1 cellular context compared by ENCODE assay signal in the genomic region with DNA sequence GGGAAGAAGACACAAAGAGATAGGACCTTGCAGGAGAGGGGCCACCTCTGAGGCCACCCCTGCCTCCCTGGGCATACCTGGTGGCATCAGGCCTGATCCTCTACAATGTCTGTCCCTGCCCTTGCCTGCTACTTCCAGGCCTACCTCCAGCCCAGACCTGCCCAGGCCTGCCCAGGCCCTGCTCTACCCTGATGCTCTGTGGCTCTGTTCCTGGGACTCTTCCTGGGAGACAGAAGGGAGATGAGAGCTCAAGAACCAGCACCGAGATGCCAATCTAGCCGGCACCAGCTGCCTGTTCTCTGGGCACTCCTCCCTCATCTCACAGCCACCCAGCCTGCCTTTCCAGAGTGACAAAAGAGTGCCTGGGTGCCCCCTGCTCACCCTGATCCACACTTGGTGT.
TF ChIP-seq lines count a peak whose summit lies in the region.

No MANE protein-coding gene starts in this region.

TF ChIP-seq in IMR-90, 13 proteins besides CTCF, POLR2A, EP300 and RAD21 (continued from another document):
- TF ChIP-seq, protein P1, sequence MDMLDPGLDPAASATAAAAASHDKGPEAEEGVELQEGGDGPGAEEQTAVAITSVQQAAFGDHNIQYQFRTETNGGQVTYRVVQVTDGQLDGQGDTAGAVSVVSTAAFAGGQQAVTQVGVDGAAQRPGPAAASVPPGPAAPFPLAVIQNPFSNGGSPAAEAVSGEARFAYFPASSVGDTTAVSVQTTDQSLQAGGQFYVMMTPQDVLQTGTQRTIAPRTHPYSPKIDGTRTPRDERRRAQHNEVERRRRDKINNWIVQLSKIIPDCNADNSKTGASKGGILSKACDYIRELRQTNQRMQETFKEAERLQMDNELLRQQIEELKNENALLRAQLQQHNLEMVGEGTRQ (IDR thresholded peaks at IDR 0.05; ENCODE audit: low read depth, low read length) = no peak
- no peak for TF ChIP-seq MXI1 (IDR thresholded peaks at IDR 0.05; ENCODE audit: borderline replicate concordance, low read depth, low read length)
- TF ChIP-seq, protein P2, sequence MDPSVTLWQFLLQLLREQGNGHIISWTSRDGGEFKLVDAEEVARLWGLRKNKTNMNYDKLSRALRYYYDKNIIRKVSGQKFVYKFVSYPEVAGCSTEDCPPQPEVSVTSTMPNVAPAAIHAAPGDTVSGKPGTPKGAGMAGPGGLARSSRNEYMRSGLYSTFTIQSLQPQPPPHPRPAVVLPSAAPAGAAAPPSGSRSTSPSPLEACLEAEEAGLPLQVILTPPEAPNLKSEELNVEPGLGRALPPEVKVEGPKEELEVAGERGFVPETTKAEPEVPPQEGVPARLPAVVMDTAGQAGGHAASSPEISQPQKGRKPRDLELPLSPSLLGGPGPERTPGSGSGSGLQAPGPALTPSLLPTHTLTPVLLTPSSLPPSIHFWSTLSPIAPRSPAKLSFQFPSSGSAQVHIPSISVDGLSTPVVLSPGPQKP (IDR thresholded peaks at IDR 0.05; ENCODE audit: borderline replicate concordance, low read depth, low read length) = no peak
